In the genomic region with DNA sequence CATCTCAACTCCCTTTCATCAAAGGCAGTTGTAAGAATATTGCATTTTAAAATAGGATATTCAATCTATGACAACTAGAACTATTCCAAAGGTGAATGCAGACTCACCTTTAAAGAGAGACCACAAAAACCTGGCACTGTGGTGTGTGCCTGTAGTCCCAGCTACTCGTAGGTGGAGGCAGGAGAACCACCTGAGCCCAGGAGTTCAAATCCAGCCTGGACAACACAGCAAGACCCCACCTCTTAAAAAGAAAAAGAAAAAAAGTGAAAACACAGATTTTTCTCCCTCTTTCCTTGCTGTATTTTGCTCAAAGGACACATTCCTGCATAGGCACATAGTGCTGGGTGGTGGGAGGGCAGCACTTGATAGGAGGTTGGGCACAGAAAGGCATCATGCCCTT, we compare ENCODE assay signal across 8 cellular contexts. TPM values are rescaled to one million over a fixed set of nuclear protein-coding genes. Genes with fewer than 3 reads are reported as not detected.
DNase-seq lines count a peak whose midpoint lies in the region; ATAC-seq and TF ChIP-seq lines count a peak whose summit lies in the region.

No MANE protein-coding gene starts in this region.

- H2BK120ac ChIP-seq in trophoblast cell (ENCODE audit: insufficient read depth, low read length, poor library complexity), result no peak overlapping the region

- no peak overlapping the region for H2AK5ac ChIP-seq in trophoblast cell (ENCODE audit: low read length)

- no peak for ATAC-seq in Panc1
- no peak for ATAC-seq in GM18517 (IDR thresholded peaks at IDR 0.05; ENCODE audit: unreplicated experiment)

- peaks cover 3% of the 10 kb centered on the region; the same call in 1 of the 2 replicates for H3K36me3 ChIP-seq in ES-I3 (ENCODE audit: insufficient read depth, low read length)
- peaks cover 3% of the 10 kb centered on the region; the same call in 1 of the 2 replicates for H3K36me3 ChIP-seq in Panc1 (ENCODE audit: control insufficient read depth, insufficient read depth, low read length)
- peaks cover 4 to 7% of the 10 kb centered on the region in 2 experiments for H3K36me3 ChIP-seq in trophoblast cell (ENCODE audit: control insufficient read depth in 1 of 2, insufficient read depth in 2 of 2, low read length in 2 of 2)

- H3K4me1 ChIP-seq in ES-I3 (ENCODE audit: insufficient read depth, low read length), result no peaks in the 10 kb centered on the region
- H3K4me1 ChIP-seq in Panc1 (ENCODE audit: control insufficient read depth, insufficient read depth, low read length), result peaks cover 10% of the 10 kb centered on the region; the same call in 1 of the 2 replicates
- H3K4me1 ChIP-seq in trophoblast cell (ENCODE audit: control insufficient read depth in 1 of 2, insufficient read depth in 2 of 2, low read length in 2 of 2), result peaks cover 0 to 6% of the 10 kb centered on the region in 2 experiments

- no peaks in the 10 kb centered on the region for H3K9me3 ChIP-seq in ES-I3 (ENCODE audit: control insufficient read depth, insufficient read depth, low read length)
- no peaks in the 10 kb centered on the region for H3K9me3 ChIP-seq in Panc1 (ENCODE audit: control insufficient read depth, insufficient read depth, low read depth, low read length)
- H3K9me3 ChIP-seq in trophoblast cell (ENCODE audit: insufficient read depth, low read depth, low read length), result no peaks in the 10 kb centered on the region

- H2AFZ ChIP-seq in trophoblast cell (ENCODE audit: insufficient read depth, low read length, poor library complexity), result peak overlapping the region; percentile 58

- peak overlapping the region; percentile 79 for H3K4me2 ChIP-seq in trophoblast cell (ENCODE audit: low read length)

- no peak overlapping the region for H4K12ac ChIP-seq in trophoblast cell (ENCODE audit: low read depth, low read length)

- peak overlapping the region; percentile 73 to 88 for H3K4me3 ChIP-seq in Panc1 (ENCODE audit: low read depth in 2 of 2, low read length in 2 of 2)
- H3K4me3 ChIP-seq in epithelial cell of proximal tubule (ENCODE audit: low read depth, low read length), result peak overlapping the region; percentile 70
- no peak overlapping the region for H3K4me3 ChIP-seq in trophoblast cell (ENCODE audit: low read depth, low read length)

- intact Hi-C loops in Panc1 (cut with micrococcal nuclease; ENCODE audit: unreplicated experiment), result no loop called here

- H3K23ac ChIP-seq in trophoblast cell (ENCODE audit: low read length), result no peak overlapping the region

- in situ Hi-C loops in Panc1 (cut with HindIII; ENCODE audit: low pct_unique_long_range_greater_than_20kb, low sequenced_read_pairs), result no loop called here
- in situ Hi-C loops in GM13977 (cut with MboI; ENCODE audit: low pct_unique_long_range_greater_than_20kb, low sequenced_read_pairs, unreplicated experiment), result no loop called here

- H3K79me2 ChIP-seq in trophoblast cell (ENCODE audit: control insufficient read depth, insufficient read depth, low read length, poor library complexity), result peaks cover 6% of the 10 kb centered on the region

- peaks cover 6% of the 10 kb centered on the region for H3K79me1 ChIP-seq in trophoblast cell (ENCODE audit: low read length)

- no peak overlapping the region for H3K18ac ChIP-seq in trophoblast cell (ENCODE audit: low read length)

- H2BK5ac ChIP-seq in trophoblast cell (ENCODE audit: low read depth, low read length, poor library complexity), result no peak overlapping the region

- no peak overlapping the region for H3K14ac ChIP-seq in trophoblast cell (ENCODE audit: low read length)

- no peak overlapping the region for H4K8ac ChIP-seq in trophoblast cell (ENCODE audit: low read depth, low read length)

- POLR2A ChIA-PET in Panc1 (lab: Charles Lee), result no interaction called here

- H3K27me3 ChIP-seq in Panc1 (ENCODE audit: control insufficient read depth, insufficient read depth, low read length) (no peaks in the 10 kb centered on the region), trophoblast cell (ENCODE audit: insufficient read depth, low read length) (no peaks in the 10 kb centered on the region)

- WGBS in trophoblast cell (ENCODE audit: extremely low coverage, insufficient coverage, insufficient read length), result no CpG with 5 or more reads among the region's 1 CpG

- no peak overlapping the region for H3K4ac ChIP-seq in trophoblast cell (ENCODE audit: low read depth, low read length)

- no TSS peak for BruUV-seq in Panc1 (replicated peaks; lab: Mats Ljungman, UMichigan)

- H3K27ac ChIP-seq in Panc1 (ENCODE audit: low read length), result peak overlapping the region; percentile 66
- no peak overlapping the region for H3K27ac ChIP-seq in trophoblast cell (ENCODE audit: low read depth, low read length)

- peak overlapping the region; percentile 82; the same call in 1 of the 2 replicates for H3K9ac ChIP-seq in ES-I3 (ENCODE audit: low read depth, low read length)
- H3K9ac ChIP-seq in trophoblast cell (ENCODE audit: low read length), result no peak overlapping the region

- CTCF ChIA-PET in Panc1 (lab: Charles Lee), result interaction anchor here (0.5 to 1.2 kb wide), 2 partner anchors 20 to 849 kb away, joined by 3 read pairs; no protein-coding TSS in a partner anchor

- H4K91ac ChIP-seq in trophoblast cell (ENCODE audit: low read depth, low read length), result no peak overlapping the region

- no peak for DNase-seq in Panc1 (ENCODE audit: low read depth, low spot score)
- no peak for DNase-seq in epithelial cell of proximal tubule (ENCODE audit: low read depth)
- DNase-seq in trophoblast cell, result no peak
- no peak for DNase-seq in GM13977 (ENCODE audit: low spot score)
- DNase-seq in NCI-H2029 treated with DMSO at 0.1 percent for 48 hours (lab: John Stamatoyannopoulos, UW), result no peak
- DNase-seq in SW480 (ENCODE audit: low spot score), result no peak

- no peak overlapping the region for H2BK12ac ChIP-seq in trophoblast cell (ENCODE audit: low read length)

- TF ChIP-seq CTCF in Panc1 (IDR thresholded peaks at IDR 0.05), result no peak
- TF ChIP-seq CTCF in epithelial cell of proximal tubule (conservative IDR thresholded peaks at IDR 0.05; ENCODE audit: low read depth, low read length), result no peak
- no peak for TF ChIP-seq CTCF in GM13977 (IDR thresholded peaks at IDR 0.05; ENCODE audit: extremely low read depth, insufficient read depth, missing control alignments)

RNA-seq across cellular contexts. Expression of gene ALDH18A1, which starts 0.7 kb away (rescaled TPM):
- total RNA-seq in Panc1 (2021; ENCODE audit: unreplicated experiment) (68.0 TPM), epithelial cell of proximal tubule (82.5 and 91.8 TPM in 2 replicates)
- polyA plus RNA-seq in Panc1 (2012; ENCODE audit: insufficient read length), result 53.5 TPM
- polyA plus RNA-seq in trophoblast cell (2013), result 47.9 and 48.9 TPM in 2 replicates

RNA-seq across cellular contexts. Expression of gene TCTN3, which starts 36.5 kb away (rescaled TPM):
- 56.6 TPM for total RNA-seq in Panc1 (2021; ENCODE audit: unreplicated experiment)
- polyA plus RNA-seq in Panc1 (2012; ENCODE audit: insufficient read length), result 56.0 TPM
- 33.6 and 38.3 TPM in 2 replicates for total RNA-seq in epithelial cell of proximal tubule
- polyA plus RNA-seq in trophoblast cell (2013), result 27.9 and 28.4 TPM in 2 replicates
